8 cellular contexts compared by ENCODE assay signal in the genomic region with DNA sequence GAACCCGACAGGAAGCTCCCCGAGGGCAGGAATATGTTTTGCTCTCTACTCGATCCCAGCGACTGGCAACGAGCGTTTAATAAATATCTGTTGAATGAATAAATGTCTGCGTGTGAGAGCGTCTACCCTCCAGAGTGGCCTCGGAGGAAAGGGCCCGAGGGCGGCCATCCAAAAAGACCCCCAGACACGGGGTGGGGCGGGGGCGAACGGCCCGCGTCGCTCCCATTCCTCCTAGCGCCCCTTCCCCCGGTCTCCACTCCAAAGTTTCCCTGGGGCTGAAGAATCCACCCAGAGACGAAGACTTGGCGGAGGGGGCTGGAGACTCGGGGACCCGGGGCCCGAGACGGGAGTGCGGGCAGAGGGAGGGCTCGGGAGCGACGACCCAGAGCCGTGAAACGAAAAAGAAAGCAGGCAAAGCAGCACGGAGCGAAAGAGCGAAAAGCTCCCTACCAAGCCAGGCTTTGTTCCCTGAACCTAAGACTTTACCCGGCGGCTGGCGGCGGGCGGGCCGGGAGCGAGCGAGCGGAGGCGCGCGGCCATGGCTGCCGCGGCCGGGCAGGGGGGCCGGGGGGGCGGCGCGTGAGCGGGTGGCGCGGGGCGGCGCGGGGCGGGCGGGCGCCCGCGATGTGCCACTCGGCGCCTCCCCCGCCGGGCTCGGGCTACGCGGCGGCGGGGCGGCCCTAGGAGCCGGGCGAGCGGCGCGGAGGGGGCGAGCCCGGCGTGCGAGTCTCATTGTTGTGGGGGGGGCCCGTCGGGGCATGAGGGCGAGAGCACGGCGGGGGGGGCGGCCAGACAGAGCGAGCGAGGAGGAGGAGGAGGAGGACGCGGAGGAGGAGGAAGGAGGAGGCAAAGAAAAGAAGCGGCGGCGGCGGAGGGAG. TPM values are rescaled to one million over a fixed set of nuclear protein-coding genes. Genes with fewer than 3 reads are reported as not detected.
A peak's percentile ranks its signal among the peaks of the same experiment; 100 is the strongest.
DNase-seq lines count a peak whose midpoint lies in the region; ATAC-seq and TF ChIP-seq lines count a peak whose summit lies in the region.

A gene (plus strand): TSS at position 629 of the 878 bp plus-strand sequence. CDS start 360 bp downstream, outside the sequence.

- H3K27me3 ChIP-seq in SJSA1 (replicated peaks), result no peaks in the 10 kb centered on the region
- no peaks in the 10 kb centered on the region for H3K27me3 ChIP-seq in stomach smooth muscle (ENCODE audit: control insufficient read depth in 1 of 2, insufficient read depth in 2 of 2, low read length in 2 of 2)

- H3K4me1 ChIP-seq in SJSA1 (replicated peaks) (peaks cover 39% of the 10 kb centered on the region), stomach smooth muscle (ENCODE audit: control insufficient read depth, insufficient read depth, low read length) (peaks cover 52% of the 10 kb centered on the region)

- peaks cover 53 to 60% of the 10 kb centered on the region in 2 donors for H3K4me1 Mint-ChIP-seq in natural killer cell treated with Interleukin-12 subunit alpha and Interleukin-12 subunit beta and Interleukin-15 and Interleukin-18, amount 100 ng/mL, for 72 hours (ENCODE audit: low read depth in 2 of 2)

- H3K36me3 ChIP-seq in SJSA1 (peaks cover 14% of the 10 kb centered on the region), stomach smooth muscle (ENCODE audit: control insufficient read depth in 2 of 2, insufficient read depth in 2 of 2, low read length in 2 of 2) (peaks cover 11 to 16% of the 10 kb centered on the region in 2 donors)

- H3K9me3 Mint-ChIP-seq in natural killer cell treated with Interleukin-12 subunit alpha and Interleukin-12 subunit beta and Interleukin-15 and Interleukin-18, amount 100 ng/mL, for 72 hours, result no peaks in the 10 kb centered on the region

- H3K27ac ChIP-seq in SJSA1, result peak within 1 kb of the TSS; percentile 88
- peak within 1 kb of the TSS; percentile 97 for H3K27ac ChIP-seq in stomach smooth muscle (ENCODE audit: low read length)

- H3K27ac Mint-ChIP-seq in natural killer cell treated with Interleukin-12 subunit alpha and Interleukin-12 subunit beta and Interleukin-15 and Interleukin-18, amount 100 ng/mL, for 72 hours, result peak within 1 kb of the TSS; percentile 93 to 100

- peak within 1 kb of the TSS; percentile 84 for H3K4me3 ChIP-seq in LNCaP clone FGC (ENCODE audit: low read depth, low read length)
- H3K4me3 ChIP-seq in SJSA1, result peak within 1 kb of the TSS; percentile 84
- peak within 1 kb of the TSS; percentile 78 for H3K4me3 ChIP-seq in fibroblast of villous mesenchyme (ENCODE audit: low read depth, low read length)
- H3K4me3 ChIP-seq in stomach smooth muscle (ENCODE audit: low read length in 2 of 2), result peak within 1 kb of the TSS; percentile 90 to 92

- peak within 1 kb of the TSS; percentile 99 for H3K4me3 Mint-ChIP-seq in natural killer cell treated with Interleukin-12 subunit alpha and Interleukin-12 subunit beta and Interleukin-15 and Interleukin-18, amount 100 ng/mL, for 72 hours

- ATAC-seq in natural killer cell treated with Interleukin-12 subunit alpha and Interleukin-12 subunit beta and Interleukin-15 and Interleukin-18, amount 100 ng/mL, for 72 hours, result peak; percentile 8 to 22
- ATAC-seq in GM21447 (IDR thresholded peaks at IDR 0.05; ENCODE audit: unreplicated experiment), result no peak

- H3K9ac ChIP-seq in stomach smooth muscle (ENCODE audit: low read length in 2 of 2), result peak within 1 kb of the TSS; percentile 91 to 93

- DNase-seq in DMS53 treated with DMSO at 0.1 percent for 48 hours (lab: John Stamatoyannopoulos, UW; ENCODE audit: unreplicated experiment), result peak; percentile 50
- peak; percentile 14 for DNase-seq in LNCaP clone FGC (ENCODE audit: low read depth)
- DNase-seq in SJSA1 (ENCODE audit: low read depth in 1 of 2, low spot score in 2 of 2), result peak; percentile 49 to 77
- peak; percentile 61 for DNase-seq in activated gamma-delta T cell treated with anti-CD3 and anti-CD28 coated beads, Interleukin-2, amount 50 U/mL, for 16 hours (ENCODE audit: low read depth)
- DNase-seq in fibroblast of villous mesenchyme (ENCODE audit: low read depth), result peak; percentile 78
- peak; percentile 80 for DNase-seq in natural killer cell treated with Interleukin-12 subunit alpha and Interleukin-12 subunit beta and Interleukin-15 and Interleukin-18, amount 100 ng/mL, for 72 hours (ENCODE audit: low spot score)

- no peaks in the 10 kb centered on the region; the same call in 1 of the 2 replicates for H3K9me3 ChIP-seq in SJSA1 (replicated peaks)
- no peaks in the 10 kb centered on the region for H3K9me3 ChIP-seq in stomach smooth muscle (ENCODE audit: control insufficient read depth in 2 of 2, low read length in 2 of 2)

- TF ChIP-seq CTCF in LNCaP clone FGC (IDR thresholded peaks at IDR 0.05; ENCODE audit: control insufficient read depth, extremely low read depth, insufficient read depth) (no peak), fibroblast of villous mesenchyme (IDR thresholded peaks at IDR 0.05; ENCODE audit: insufficient read depth, low read depth, low read length) (no peak)

- peaks cover 16% of the 10 kb centered on the region for H3K36me3 Mint-ChIP-seq in natural killer cell treated with Interleukin-12 subunit alpha and Interleukin-12 subunit beta and Interleukin-15 and Interleukin-18, amount 100 ng/mL, for 72 hours

- no peaks in the 10 kb centered on the region for H3K27me3 Mint-ChIP-seq in natural killer cell treated with Interleukin-12 subunit alpha and Interleukin-12 subunit beta and Interleukin-15 and Interleukin-18, amount 100 ng/mL, for 72 hours

RNA-seq across cellular contexts. Expression of the gene that starts here (rescaled TPM):
- 8.6 and 11.7 TPM in 2 replicates for total RNA-seq in SJSA1 (2014; rRNA removed; shearing (Covaris generic))
- 24.2 and 25.5 TPM in 2 replicates for total RNA-seq in fibroblast of villous mesenchyme
- total RNA-seq in natural killer cell treated with Interleukin-12 subunit alpha and Interleukin-12 subunit beta and Interleukin-15 and Interleukin-18, amount 100 ng/mL, for 72 hours, result 100 to 1,000 TPM; 319 to 324 TPM

Comparison
In these comparisons a context has a peak if more than half of its experiments do, and no peak if none do; other contexts are left out.
1. RNA of the gene that starts here (total RNA-seq): 319 to 324 TPM in natural killer cell treated with Interleukin-12 subunit alpha and Interleukin-12 subunit beta and Interleukin-15 and Interleukin-18, amount 100 ng/mL, for 72 hours; 24.2 to 25.5 TPM in fibroblast of villous mesenchyme and 8.6 to 11.7 TPM in SJSA1; every median in the first group is over 10 times any median in the second.
2. DNase-seq: peak in every context shown above with its lines; median percentile 80 in natural killer cell treated with Interleukin-12 subunit alpha and Interleukin-12 subunit beta and Interleukin-15 and Interleukin-18, amount 100 ng/mL, for 72 hours; 78 in fibroblast of villous mesenchyme; 63 in SJSA1; 61 in activated gamma-delta T cell treated with anti-CD3 and anti-CD28 coated beads, Interleukin-2, amount 50 U/mL, for 16 hours; 50 in DMS53 treated with DMSO at 0.1 percent for 48 hours; 14 in LNCaP clone FGC.
3. Peak in every context shown above with its lines, with median percentiles within 50 percentile points of each other: H3K4me3 ChIP-seq.